In genomic region chr11:121372671-121373429, GRCh38 we compare ENCODE assay signal across 8 cellular contexts.
A peak's percentile ranks its signal among the peaks of the same experiment; 100 is the strongest.
DNase-seq lines count a peak whose midpoint lies in the region; ATAC-seq and TF ChIP-seq lines count a peak whose summit lies in the region.

No MANE protein-coding gene starts in this region.

- H3K4me3 ChIP-seq in CD4-positive, alpha-beta memory T cell (ENCODE audit: low read length in 2 of 2): no peak overlapping the region
- H3K4me3 ChIP-seq in left ventricle myocardium inferior: no peak overlapping the region

- peaks cover 48 to 84% (median 66%) of the 10 kb centered on the region in 4 donors for H3K4me1 Mint-ChIP-seq in CD4-positive, alpha-beta memory T cell
- peaks cover 59 to 77% (median 69%) of the 10 kb centered on the region in 3 donors for H3K4me1 Mint-ChIP-seq in T-cell

- H3K27me3 ChIP-seq in CD4-positive, alpha-beta memory T cell (ENCODE audit: insufficient read depth, low read length): no peaks in the 10 kb centered on the region
- no peaks in the 10 kb centered on the region for H3K27me3 ChIP-seq in left ventricle myocardium inferior (ENCODE audit: low read depth)

- H3K27ac Mint-ChIP-seq in CD4-positive, alpha-beta memory T cell: peak overlapping the region; percentile 25 to 82 (median 64)
- peak overlapping the region; percentile 55 to 57 for H3K27ac Mint-ChIP-seq in T-cell

- peaks cover 0 to 1% of the 10 kb centered on the region in 2 donors for H3K27me3 Mint-ChIP-seq in CD4-positive, alpha-beta memory T cell
- no peaks in the 10 kb centered on the region for H3K27me3 Mint-ChIP-seq in T-cell

- H3K4me3 Mint-ChIP-seq in CD4-positive, alpha-beta memory T cell: peak overlapping the region in 7 of 8 donors; percentile 8 to 73 (median 54)
- peak overlapping the region in 2 of 3 donors; percentile 18 to 57 for H3K4me3 Mint-ChIP-seq in T-cell

- intact Hi-C loops in CD4-positive, alpha-beta memory T cell (cut with micrococcal nuclease): loop anchor here (5.0 kb wide), 1 partner anchor 46 kb away; no protein-coding TSS in a partner anchor
- intact Hi-C loops in left ventricle myocardium inferior (cut with micrococcal nuclease): no loop called here

- POLR2A ChIA-PET in CD4-positive, alpha-beta memory T cell (lab: Charles Lee; ENCODE audit: partially characterized antibody): interaction anchor here (1.2 to 2.6 kb wide), 4 partner anchors 11 to 78 kb away, joined by 3 to 12 read pairs (median 4); no protein-coding TSS in a partner anchor
- POLR2A ChIA-PET in T-cell (lab: Charles Lee): no interaction called here

- in situ Hi-C loops in GM18951 (cut with MboI; ENCODE audit: low sequenced_read_pairs, unreplicated experiment): no loop called here

- ATAC-seq in HG02885 (IDR thresholded peaks at IDR 0.05; ENCODE audit: poor library complexity, unreplicated experiment) (peak; percentile 89), T-cell (replicated peaks in 1 of 4) (peak in 3 of 4 experiments; percentile 60 to 70 (median 64))

- no peaks in the 10 kb centered on the region for H3K36me3 Mint-ChIP-seq in CD4-positive, alpha-beta memory T cell
- no peaks in the 10 kb centered on the region for H3K36me3 Mint-ChIP-seq in T-cell

- H3K27ac ChIP-seq in CD4-positive, alpha-beta memory T cell (ENCODE audit: low read depth, low read length): no peak overlapping the region
- no peak overlapping the region for H3K27ac ChIP-seq in left ventricle myocardium inferior (replicated peaks)

- H3K9me3 Mint-ChIP-seq in CD4-positive, alpha-beta memory T cell: peaks cover 0 to 2% (median 0%) of the 10 kb centered on the region in 8 donors
- H3K9me3 Mint-ChIP-seq in T-cell: peaks cover 0 to 2% (median 0%) of the 10 kb centered on the region in 3 donors

- peak in 4 of 5 donors; percentile 12 to 32 (median 23) for DNase-seq in CD4-positive, alpha-beta memory T cell
- peak in 2 of 34 experiments; percentile 2 to 12 for DNase-seq in T-cell
- no peak for DNase-seq in KG1 (lab: John Stamatoyannopoulos, UW)
- no peak for DNase-seq in OCI-M1 (lab: John Stamatoyannopoulos, UW)
- DNase-seq in left ventricle myocardium inferior: no peak
- no peak for DNase-seq in UCSD-AML1 (lab: John Stamatoyannopoulos, UW; ENCODE audit: unreplicated experiment)

- TF ChIP-seq CTCF in left ventricle myocardium inferior (IDR thresholded peaks at IDR 0.05; ENCODE audit: borderline replicate concordance): no peak

- peaks cover 62% of the 10 kb centered on the region for H3K4me1 ChIP-seq in CD4-positive, alpha-beta memory T cell (ENCODE audit: insufficient read depth, low read length)
- peaks cover 8% of the 10 kb centered on the region for H3K4me1 ChIP-seq in left ventricle myocardium inferior

- TF ChIP-seq POLR2A in GM18951 (IDR thresholded peaks at IDR 0.05; ENCODE audit: extremely low read depth, insufficient read depth, insufficient read length): peak; percentile 38

- no peaks in the 10 kb centered on the region for H3K36me3 ChIP-seq in CD4-positive, alpha-beta memory T cell (ENCODE audit: insufficient read depth, low read length)
- H3K36me3 ChIP-seq in left ventricle myocardium inferior: no peaks in the 10 kb centered on the region

- CTCF ChIA-PET in CD4-positive, alpha-beta memory T cell (lab: Charles Lee; ENCODE audit: partially characterized antibody): interaction anchor here (0.8 kb wide), 1 partner anchor 71 kb away, joined by 3 read pairs; no protein-coding TSS in a partner anchor
- CTCF ChIA-PET in T-cell (lab: Charles Lee): no interaction called here

- no peaks in the 10 kb centered on the region for H3K9me3 ChIP-seq in CD4-positive, alpha-beta memory T cell (ENCODE audit: control insufficient read depth in 1 of 2, low read length in 2 of 2)
- no peaks in the 10 kb centered on the region for H3K9me3 ChIP-seq in left ventricle myocardium inferior (replicated peaks)

Comparison
In these comparisons a context has a peak if more than half of its experiments do, and no peak if none do; other contexts are left out.
1. DNase-seq: peak in CD4-positive, alpha-beta memory T cell (4 of 5); none in KG1 (single experiment), OCI-M1 (single experiment), left ventricle myocardium inferior (single experiment) and UCSD-AML1 (single experiment).